In genomic region chr7:39749177-39749576, GRCh38 we compare ENCODE assay signal across 20 cellular contexts.
A peak's percentile ranks its signal among the peaks of the same experiment; 100 is the strongest.
DNase-seq lines count a peak whose midpoint lies in the region; ATAC-seq, FAIRE-seq and TF ChIP-seq lines count a peak whose summit lies in the region.
"Had no signal": no experiment of that assay in that cellular context is flagged by ENCODE, and none has a peak within 500 bp of the region (broad histone marks: within the 10 kb centered on the region; RNA-seq: fewer than 3 reads in every experiment).

No MANE protein-coding gene starts in this region.

- peak overlapping the region; percentile 29; the same call in 1 of the 2 replicates for H3K27ac Mint-ChIP-seq in WTC11
- H3K27ac Mint-ChIP-seq: activated CD4-positive, alpha-beta T cell treated with anti-CD3 and anti-CD28 coated beads for 36 hours; activated T-cell treated with anti-CD3 and anti-CD28 coated beads, Interleukin-2, amount 50 U/mL, for 24 hours; neural progenitor cell; stimulated activated naive B cell treated with anti-CD40 and anti-IgM and Interleukin-4, amounts not matched to agents 10 μg/mL and 1 μg/mL and 100 μg/mL, for 72 hours; T-helper 17 cell had no signal

- TF ChIP-seq POLR2A in HepG2 (IDR thresholded peaks at IDR 0.05; ENCODE audit: insufficient read depth in 1 of 2, low read depth in 2 of 2, low read length in 2 of 2) (no peak), right lobe of liver (IDR thresholded peaks at IDR 0.05) (no peak), spleen (IDR thresholded peaks at IDR 0.05) (no peak)

- H3K4me1 Mint-ChIP-seq in WTC11 = peaks cover 42% of the 10 kb centered on the region

- H3K4me1 ChIP-seq in HepG2 (ENCODE audit: insufficient read depth, low read length) = peaks cover 26% of the 10 kb centered on the region
- no peaks in the 10 kb centered on the region for H3K4me1 ChIP-seq in right lobe of liver
- peaks cover 7% of the 10 kb centered on the region for H3K4me1 ChIP-seq in fibroblast of lung (ENCODE audit: control insufficient read depth, extremely low read depth, insufficient read depth, low read length)
- H3K4me1 ChIP-seq in spleen = peaks cover 0 to 9% (median 2%) of the 10 kb centered on the region in 6 donors
- H3K4me1 ChIP-seq: upper lobe of right lung had no signal

- H3K9me3 ChIP-seq in HepG2 (ENCODE audit: low read length) = no peaks in the 10 kb centered on the region
- no peaks in the 10 kb centered on the region for H3K9me3 ChIP-seq in right lobe of liver
- no peaks in the 10 kb centered on the region for H3K9me3 ChIP-seq in fibroblast of lung (ENCODE audit: control insufficient read depth, insufficient read depth, low read depth, low read length)
- no peaks in the 10 kb centered on the region for H3K9me3 ChIP-seq in spleen
- H3K9me3 ChIP-seq: gastroesophageal sphincter, upper lobe of right lung had no signal

- no peaks in the 10 kb centered on the region for H4K20me1 ChIP-seq in HepG2 (ENCODE audit: insufficient read depth, low read length)
- H4K20me1 ChIP-seq in fibroblast of lung (ENCODE audit: control insufficient read depth, extremely low read depth, insufficient read depth, low read length) = no peaks in the 10 kb centered on the region

- no peak overlapping the region for H3K4me3 Mint-ChIP-seq in WTC11
- H3K4me3 Mint-ChIP-seq: activated CD4-positive, alpha-beta T cell treated with anti-CD3 and anti-CD28 coated beads for 36 hours; activated T-cell treated with anti-CD3 and anti-CD28 coated beads, Interleukin-2, amount 50 U/mL, for 24 hours; neural progenitor cell; stimulated activated naive B cell treated with anti-CD40 and anti-IgM and Interleukin-4, amounts not matched to agents 10 μg/mL and 1 μg/mL and 100 μg/mL, for 72 hours; T-helper 17 cell had no signal

- TF ChIP-seq EP300 in HepG2 (IDR thresholded peaks at IDR 0.05; ENCODE audit: low read depth in 2 of 2, low read length in 2 of 2) (no peak), HepG2 (CRISPR knock-in tag; IDR thresholded peaks at IDR 0.05; ENCODE audit: borderline replicate concordance) (no peak)

- TF ChIP-seq CTCF in HepG2 (CRISPR knock-in tag; IDR thresholded peaks at IDR 0.05) (no peak), right lobe of liver (IDR thresholded peaks at IDR 0.05) (no peak), WTC11 (IDR thresholded peaks at IDR 0.05) (no peak), fibroblast of lung (conservative IDR thresholded peaks at IDR 0.05 in 1 of 2, IDR thresholded peaks at IDR 0.05 in 1 of 2; ENCODE audit: low read depth in 1 of 2, low read length in 2 of 2) (no peak), dorsolateral prefrontal cortex (IDR thresholded peaks at IDR 0.05 in 54 of 56, conservative IDR thresholded peaks at IDR 0.05 in 2 of 56; ENCODE audit: low read depth in 1 of 56, partially characterized antibody in 56 of 56) (no peak), spleen (IDR thresholded peaks at IDR 0.05 in 8 of 11, conservative IDR thresholded peaks at IDR 0.05 in 3 of 11) (no peak)

- H2AFZ ChIP-seq in HepG2 (ENCODE audit: low read length) = no peak overlapping the region
- H2AFZ ChIP-seq in fibroblast of lung (ENCODE audit: low read length) = no peak overlapping the region
- H2AFZ ChIP-seq: neural progenitor cell had no signal

- H3K36me3 ChIP-seq in HepG2 (replicated peaks in 1 of 2; ENCODE audit: control insufficient read depth in 1 of 2, insufficient read depth in 2 of 2, low read length in 2 of 2) (no peaks in the 10 kb centered on the region), right lobe of liver (no peaks in the 10 kb centered on the region), fibroblast of lung (ENCODE audit: control insufficient read depth, insufficient read depth, low read length) (no peaks in the 10 kb centered on the region), spleen (peaks cover 0 to 7% (median 0%) of the 10 kb centered on the region in 6 donors)
- H3K36me3 ChIP-seq: neural progenitor cell, upper lobe of right lung had no signal

- in situ Hi-C loops in HepG2 (cut with HindIII; ENCODE audit: extremely low pct_ligation_motif_present, low pct_unique_long_range_greater_than_20kb) = loop anchor here (5.0 kb wide), 1 partner anchor 167 kb away; no protein-coding TSS in a partner anchor

- no peak for DNase-seq in HepG2 (ENCODE audit: low spot score)
- no peak for DNase-seq in right lobe of liver
- no peak for DNase-seq in WTC11 (ENCODE audit: low spot score)
- peak; percentile 61 to 78 for DNase-seq in fibroblast of lung (ENCODE audit: low read depth in 2 of 2)
- DNase-seq in DMS 273 treated with DMSO at 0.1 percent for 48 hours (lab: John Stamatoyannopoulos, UW) = no peak
- no peak for DNase-seq in left cardiac atrium
- no peak for DNase-seq in dorsolateral prefrontal cortex
- DNase-seq in spleen = no peak
- DNase-seq: activated CD4-positive, alpha-beta T cell treated with anti-CD3 and anti-CD28 coated beads for 36 hours; activated T-cell treated with anti-CD3 and anti-CD28 coated beads, Interleukin-2, amount 50 U/mL, for 24 hours; amygdala; Kasumi-1; NCI-H146; NCI-H526 treated with DMSO at 0.1 percent for 48 hours; RPMI8226; stimulated activated naive B cell treated with anti-CD40 and anti-IgM and Interleukin-4, amounts not matched to agents 10 μg/mL and 1 μg/mL and 100 μg/mL, for 72 hours; T-helper 17 cell; upper lobe of right lung had no signal

- no peak for FAIRE-seq in HepG2 (lab: Jason Lieb, UNC)

- H3K27ac ChIP-seq in HepG2 (ENCODE audit: extremely low read length, insufficient read depth, low read length) (no peak overlapping the region), right lobe of liver (no peak overlapping the region), fibroblast of lung (ENCODE audit: insufficient read depth, low read length) (no peak overlapping the region), dorsolateral prefrontal cortex (no peak overlapping the region), spleen (no peak overlapping the region)
- H3K27ac ChIP-seq: gastroesophageal sphincter, neural progenitor cell, upper lobe of right lung had no signal

- CTCF ChIA-PET in HepG2 (lab: Yijun Ruan, JAX; ENCODE audit: low intra/inter-chr PET ratio, low total read pairs) = no interaction called here
- CTCF ChIA-PET in WTC11 (lab: Charles Lee) = interaction anchor here (9.6 kb wide), 1 partner anchor 169 kb away, joined by 378 read pairs; no protein-coding TSS in a partner anchor

- no peak for TF ChIP-seq RAD21 in HepG2 (CRISPR knock-in tag; IDR thresholded peaks at IDR 0.05)

- H3K79me2 ChIP-seq in HepG2 (ENCODE audit: insufficient read depth, low read length) = no peaks in the 10 kb centered on the region
- H3K79me2 ChIP-seq in fibroblast of lung (ENCODE audit: control insufficient read depth, insufficient read depth, low read length) = no peaks in the 10 kb centered on the region

- no peak overlapping the region for H3K4me2 ChIP-seq in HepG2 (ENCODE audit: low read depth, low read length)
- H3K4me2 ChIP-seq in fibroblast of lung (ENCODE audit: extremely low read depth, insufficient read depth, low read length) = no peak overlapping the region
- H3K4me2 ChIP-seq: neural progenitor cell had no signal

- BruUV-seq in HepG2 (replicated peaks; lab: Mats Ljungman, UMichigan) = no TSS peak

- H3K4me3 ChIP-seq in HepG2 (replicated peaks in 1 of 3; ENCODE audit: insufficient read depth in 1 of 3, low read depth in 2 of 3, low read length in 3 of 3) (no peak overlapping the region), right lobe of liver (no peak overlapping the region), fibroblast of lung (replicated peaks in 1 of 4; ENCODE audit: control extremely low read depth in 1 of 4, insufficient read depth in 1 of 4, low read depth in 3 of 4, low read length in 4 of 4) (no peak overlapping the region), dorsolateral prefrontal cortex (no peak overlapping the region), spleen (no peak overlapping the region)
- H3K4me3 ChIP-seq: gastroesophageal sphincter, neural progenitor cell, upper lobe of right lung had no signal

- POLR2A ChIA-PET in HepG2 (lab: Yijun Ruan, JAX) = no interaction called here
- POLR2A ChIA-PET in WTC11 (lab: Charles Lee) = no interaction called here

- H3K27me3 ChIP-seq in HepG2 (ENCODE audit: control insufficient read depth in 1 of 2, insufficient read depth in 2 of 2, low read length in 2 of 2) = no peaks in the 10 kb centered on the region
- no peaks in the 10 kb centered on the region for H3K27me3 ChIP-seq in right lobe of liver
- H3K27me3 ChIP-seq in fibroblast of lung (ENCODE audit: control insufficient read depth, insufficient read depth, low read length) = no peaks in the 10 kb centered on the region
- H3K27me3 ChIP-seq in dorsolateral prefrontal cortex = no peaks in the 10 kb centered on the region
- no peaks in the 10 kb centered on the region for H3K27me3 ChIP-seq in spleen (replicated peaks in 1 of 7)
- H3K27me3 ChIP-seq: gastroesophageal sphincter, neural progenitor cell, upper lobe of right lung had no signal

- H3K27me3 Mint-ChIP-seq in WTC11 (ENCODE audit: low read depth) = no peaks in the 10 kb centered on the region
- H3K27me3 Mint-ChIP-seq: activated CD4-positive, alpha-beta T cell treated with anti-CD3 and anti-CD28 coated beads for 36 hours; activated T-cell treated with anti-CD3 and anti-CD28 coated beads, Interleukin-2, amount 50 U/mL, for 24 hours; stimulated activated naive B cell treated with anti-CD40 and anti-IgM and Interleukin-4, amounts not matched to agents 10 μg/mL and 1 μg/mL and 100 μg/mL, for 72 hours; T-helper 17 cell had no signal

- ATAC-seq in HepG2 = no peak
- no peak for ATAC-seq in right lobe of liver
- ATAC-seq in WTC11 = no peak
- ATAC-seq in left cardiac atrium = no peak
- ATAC-seq: activated CD4-positive, alpha-beta T cell treated with anti-CD3 and anti-CD28 coated beads for 36 hours; gastroesophageal sphincter; stimulated activated naive B cell treated with anti-CD40 and anti-IgM and Interleukin-4, amounts not matched to agents 10 μg/mL and 1 μg/mL and 100 μg/mL, for 72 hours; T-helper 17 cell; upper lobe of right lung had no signal

- H3K9me3 Mint-ChIP-seq in WTC11 = peaks cover 15% of the 10 kb centered on the region
- H3K9me3 Mint-ChIP-seq: activated T-cell treated with anti-CD3 and anti-CD28 coated beads, Interleukin-2, amount 50 U/mL, for 24 hours had no signal

- H3K36me3 Mint-ChIP-seq in WTC11 = peaks cover 19% of the 10 kb centered on the region

- WGBS in HepG2 (ENCODE audit: low lambda C conversion rate) = 63% methylated on average over 1 of the region's 1 CpG
- WGBS in right lobe of liver (ENCODE audit: insufficient coverage, low coverage, low lambda C conversion rate, missing lambda C conversion rate) = 89% methylated on average over 1 of the region's 1 CpG
- 78 to 95% (median 91%) methylated on average over 1 of the region's 1 CpG for WGBS in spleen, 5 donors

- intact Hi-C loops in HepG2 (cut with micrococcal nuclease; ENCODE audit: unreplicated experiment) = no loop called here
- intact Hi-C loops in right lobe of liver (cut with DNase I) = loop anchor here in 1 of 2 donors (10.0 kb wide), 1 partner anchor 174 kb away; no protein-coding TSS in a partner anchor
- intact Hi-C loops in left cardiac atrium (cut with DNase I) = no loop called here
- intact Hi-C loops in dorsolateral prefrontal cortex (cut with DNase I) = loop anchor here in 1 of 2 donors (5.0 kb wide), 2 partner anchors 127 to 167 kb away; partner anchors contain the start of gene RALA
- intact Hi-C loops in spleen (cut with DNase I; ENCODE audit: low total_unique reads) = loop anchor here (5.0 kb wide), 1 partner anchor 167 kb away; no protein-coding TSS in a partner anchor

- H3K9ac ChIP-seq in HepG2 (ENCODE audit: insufficient read depth, low read depth, low read length) (no peak overlapping the region), fibroblast of lung (ENCODE audit: insufficient read depth, low read length) (no peak overlapping the region)
- H3K9ac ChIP-seq: neural progenitor cell had no signal

Comparison
In these comparisons a context has a peak if more than half of its experiments do, and no peak if none do; other contexts are left out.
1. DNase-seq: peak in fibroblast of lung (2 of 2); none in HepG2 (single experiment), right lobe of liver (0 of 3), WTC11 (single experiment), DMS 273 treated with DMSO at 0.1 percent for 48 hours (single experiment), left cardiac atrium (single experiment), dorsolateral prefrontal cortex (0 of 10) and spleen (single experiment).